Comparison of ENCODE assay signal across 8 cellular contexts in the genomic region with DNA sequence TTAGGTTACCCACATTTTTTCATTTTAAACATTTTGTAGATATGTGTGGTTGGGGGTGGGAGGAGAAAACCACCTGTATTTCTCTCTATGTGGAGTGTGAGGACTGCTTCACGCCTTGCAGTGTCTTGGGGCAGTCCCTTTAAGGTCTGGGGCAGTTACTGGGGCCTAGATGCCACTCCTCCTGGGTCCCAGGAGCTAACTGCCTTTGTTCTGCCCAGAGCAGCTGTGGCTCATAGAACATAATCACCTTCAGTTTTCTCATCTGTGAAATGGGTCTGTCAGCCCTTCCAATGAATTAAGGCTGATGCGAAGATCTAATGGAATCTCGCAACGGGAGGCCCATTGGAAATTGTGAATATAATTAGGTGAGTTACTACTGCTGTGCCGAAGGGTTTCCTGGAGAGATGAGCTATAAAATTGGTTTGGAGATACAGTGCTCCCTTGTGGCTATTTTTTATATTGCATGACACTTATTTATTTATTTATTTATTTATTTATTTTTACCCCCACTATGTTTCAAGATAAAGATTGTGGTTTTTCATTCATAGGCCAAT. TPM values are rescaled to one million over a fixed set of nuclear protein-coding genes. Genes with fewer than 3 reads are reported as not detected.
DNase-seq lines count a peak whose midpoint lies in the region; ATAC-seq and TF ChIP-seq lines count a peak whose summit lies in the region.

No MANE protein-coding gene starts in this region.

- H3K4me3 Mint-ChIP-seq in activated naive CD8-positive, alpha-beta T cell treated with anti-CD3 and anti-CD28 coated beads for 36 hours: no peak overlapping the region

- H3K9me2 ChIP-seq in SU-DHL-6 (replicated peaks; ENCODE audit: insufficient read depth, low read length): no peaks in the 10 kb centered on the region

- no peaks in the 10 kb centered on the region for H4K20me1 ChIP-seq in SU-DHL-6 (ENCODE audit: low read depth, low read length)

- TF ChIP-seq CTCF in SU-DHL-6 (IDR thresholded peaks at IDR 0.05; ENCODE audit: insufficient read depth, low read length, poor library complexity, severe bottlenecking): peak; percentile 37
- TF ChIP-seq CTCF in tibial nerve (IDR thresholded peaks at IDR 0.05): peak in 3 of 5 experiments; percentile 34 to 67 (median 46)

- no peaks in the 10 kb centered on the region for H3K4me1 ChIP-seq in tibial nerve

- H3K36me3 ChIP-seq in SU-DHL-6 (ENCODE audit: low read length) (no peaks in the 10 kb centered on the region), tibial nerve (no peaks in the 10 kb centered on the region)

- H3K9me3 ChIP-seq in SU-DHL-6 (ENCODE audit: insufficient read depth, low read length) (no peaks in the 10 kb centered on the region), tibial nerve (no peaks in the 10 kb centered on the region)

- no peak for TF ChIP-seq POLR2A in tibial nerve (IDR thresholded peaks at IDR 0.05)

- H3F3A ChIP-seq in SU-DHL-6 (ENCODE audit: insufficient read depth): no peaks in the 10 kb centered on the region

- WGBS in tibial nerve, 2 donors: 28 to 55% methylated on average over 5 of the region's 5 CpGs

- no peaks in the 10 kb centered on the region for H3K36me3 Mint-ChIP-seq in activated naive CD8-positive, alpha-beta T cell treated with anti-CD3 and anti-CD28 coated beads for 36 hours

- no peaks in the 10 kb centered on the region for H3K27me3 ChIP-seq in SU-DHL-6 (ENCODE audit: low read length)
- H3K27me3 ChIP-seq in tibial nerve: no peaks in the 10 kb centered on the region

- peak; percentile 13 for DNase-seq in DMS114 treated with DMSO at 0.1 percent for 48 hours (lab: John Stamatoyannopoulos, UW; ENCODE audit: unreplicated experiment)
- DNase-seq in HK-2 (ENCODE audit: unreplicated experiment): peak; percentile 19
- peak; percentile 12 for DNase-seq in glomerular endothelial cell (ENCODE audit: extremely low read depth, low read depth, low spot score)
- DNase-seq in tibial nerve (ENCODE audit: low spot score in 2 of 2): no peak
- no peak for DNase-seq in activated naive CD8-positive, alpha-beta T cell treated with anti-CD3 and anti-CD28 coated beads for 36 hours

- H2AFZ ChIP-seq in SU-DHL-6 (ENCODE audit: low read depth, low read length, severe bottlenecking): no peak overlapping the region

- peaks cover 9% of the 10 kb centered on the region for H3K27me3 Mint-ChIP-seq in activated naive CD8-positive, alpha-beta T cell treated with anti-CD3 and anti-CD28 coated beads for 36 hours

- no peak for ATAC-seq in HG02623 (IDR thresholded peaks at IDR 0.05; ENCODE audit: unreplicated experiment)
- ATAC-seq in GM21723 (IDR thresholded peaks at IDR 0.05; ENCODE audit: unreplicated experiment): no peak

- H3K27ac ChIP-seq in SU-DHL-6 (ENCODE audit: low read depth, low read length): no peak overlapping the region
- H3K27ac ChIP-seq in tibial nerve: no peak overlapping the region

- H3K9me3 Mint-ChIP-seq in activated naive CD8-positive, alpha-beta T cell treated with anti-CD3 and anti-CD28 coated beads for 36 hours: no peaks in the 10 kb centered on the region

- no peak overlapping the region for H3K4me2 ChIP-seq in SU-DHL-6 (ENCODE audit: low read depth, low read length, poor library complexity, severe bottlenecking)

- no peaks in the 10 kb centered on the region for H3K79me2 ChIP-seq in SU-DHL-6 (ENCODE audit: insufficient read depth, low read length)

- no peaks in the 10 kb centered on the region for H3K4me1 Mint-ChIP-seq in activated naive CD8-positive, alpha-beta T cell treated with anti-CD3 and anti-CD28 coated beads for 36 hours

- TF ChIP-seq EP300 in tibial nerve (IDR thresholded peaks at IDR 0.05): no peak

- H3K4me3 ChIP-seq in SU-DHL-6 (ENCODE audit: insufficient read depth, low read length, poor library complexity, severe bottlenecking): no peak overlapping the region
- no peak overlapping the region for H3K4me3 ChIP-seq in tibial nerve

- no peak overlapping the region for H3K9ac ChIP-seq in SU-DHL-6 (ENCODE audit: low read length)

- H3K27ac Mint-ChIP-seq in activated naive CD8-positive, alpha-beta T cell treated with anti-CD3 and anti-CD28 coated beads for 36 hours: no peak overlapping the region

RNA-seq across cellular contexts. Expression of gene DHRS7C, which starts 22.9 kb away (rescaled TPM):
- not detected in 2 replicates for total RNA-seq in glomerular endothelial cell
- total RNA-seq in tibial nerve: not detected
- not detected for total RNA-seq in activated naive CD8-positive, alpha-beta T cell treated with anti-CD3 and anti-CD28 coated beads for 36 hours

RNA-seq across cellular contexts. Expression of gene GSG1L2, which starts 53.4 kb away (rescaled TPM):
- not detected in 2 replicates for total RNA-seq in glomerular endothelial cell
- not detected for total RNA-seq in tibial nerve
- not detected for total RNA-seq in activated naive CD8-positive, alpha-beta T cell treated with anti-CD3 and anti-CD28 coated beads for 36 hours

RNA-seq across cellular contexts. Expression of gene GLP2R, which starts 57.3 kb away (rescaled TPM):
- 0.10 TPM in 1 of 2 replicates, not detected in the other for total RNA-seq in glomerular endothelial cell
- total RNA-seq in tibial nerve: under 1 TPM in 3 of 4 donors, not detected in 1; 0.21 to 0.87 (median 0.59) TPM
- not detected for total RNA-seq in activated naive CD8-positive, alpha-beta T cell treated with anti-CD3 and anti-CD28 coated beads for 36 hours

Comparison
In these comparisons a context has a peak if more than half of its experiments do, and no peak if none do; other contexts are left out.
1. DNase-seq: peak in DMS114 treated with DMSO at 0.1 percent for 48 hours (single experiment), HK-2 (single experiment) and glomerular endothelial cell (single experiment); none in tibial nerve (0 of 2) and activated naive CD8-positive, alpha-beta T cell treated with anti-CD3 and anti-CD28 coated beads for 36 hours (single experiment).